In the genomic region with DNA sequence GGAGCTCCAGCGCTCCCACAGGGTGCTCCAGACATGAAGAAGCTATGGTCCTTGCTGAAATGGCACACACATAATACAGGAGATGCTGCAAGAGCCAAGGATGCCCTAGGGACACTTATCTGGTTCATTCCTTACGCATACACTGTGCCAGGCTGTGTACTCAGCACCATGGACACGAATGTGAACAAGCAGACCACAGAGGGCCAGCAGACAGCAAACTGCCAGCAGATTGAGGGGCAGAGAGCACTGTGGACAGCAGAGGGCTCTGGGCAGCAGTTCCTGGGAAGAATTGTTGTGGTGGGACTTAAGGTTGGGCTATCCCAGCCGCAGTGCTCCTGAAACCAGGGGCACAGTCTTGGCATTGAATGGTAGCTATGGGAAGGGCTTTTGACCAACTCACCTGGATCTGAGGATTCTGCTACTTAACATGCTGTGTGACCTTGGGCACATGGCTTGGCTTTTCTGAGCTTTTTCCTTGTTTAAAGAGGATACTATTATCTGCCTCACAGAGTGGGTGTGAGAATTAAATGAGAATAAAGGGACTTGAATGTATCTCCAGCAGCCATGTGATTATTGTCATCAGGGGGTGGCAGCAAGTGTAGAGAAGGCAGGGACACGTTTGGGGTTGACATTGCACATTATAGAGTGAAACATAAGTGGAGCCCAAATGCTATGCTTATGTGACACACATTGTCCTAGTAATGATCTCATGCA, we compare ENCODE assay signal across 14 cellular contexts. TPM values are rescaled to one million over a fixed set of nuclear protein-coding genes. Genes with fewer than 3 reads are reported as not detected.
A peak's percentile ranks its signal among the peaks of the same experiment; 100 is the strongest.
DNase-seq lines count a peak whose midpoint lies in the region; ATAC-seq, FAIRE-seq and TF ChIP-seq lines count a peak whose summit lies in the region.
"Had no signal": no experiment of that assay in that cellular context is flagged by ENCODE, and none has a peak within 500 bp of the region (broad histone marks: within the 10 kb centered on the region; RNA-seq: fewer than 3 reads in every experiment).

No MANE protein-coding gene starts in this region.

- H3K4me3 ChIP-seq in A549, result no peak overlapping the region
- no peak overlapping the region for H3K4me3 ChIP-seq in LNCaP clone FGC (ENCODE audit: low read depth, low read length)
- H3K4me3 ChIP-seq in SK-N-MC, result no peak overlapping the region
- H3K4me3 ChIP-seq: esophagus squamous epithelium had no signal

- peak overlapping the region; percentile 35; the same call in 2 of the 3 replicates for H3K4me2 ChIP-seq in A549

- TF ChIP-seq CTCF in A549 (IDR thresholded peaks at IDR 0.05) (no peak), LNCaP clone FGC (IDR thresholded peaks at IDR 0.05; ENCODE audit: control insufficient read depth, extremely low read depth, insufficient read depth) (no peak)

- peaks cover 4 to 10% of the 10 kb centered on the region in 2 donors for H3K9me3 Mint-ChIP-seq in activated naive CD4-positive, alpha-beta T cell treated with anti-CD3 and anti-CD28 coated beads, Interleukin-2, amount 50 U/mL, for 72 hours
- H3K9me3 Mint-ChIP-seq: activated naive CD4-positive, alpha-beta T cell treated with anti-CD3 and anti-CD28 coated beads, Interleukin-2, amount 50 U/mL, for 24 hours had no signal

- TF ChIP-seq RAD21 in A549 (conservative IDR thresholded peaks at IDR 0.05 in 1 of 2, IDR thresholded peaks at IDR 0.05 in 1 of 2), result no peak

- CTCF ChIA-PET in A549 (lab: Yijun Ruan, JAX), result interaction anchor here (0.9 to 2.4 kb wide), 5 partner anchors 15 to 231 kb away, joined by 3 to 7 read pairs (median 5); no protein-coding TSS in a partner anchor

- no peak for TF ChIP-seq EP300 in A549 (IDR thresholded peaks at IDR 0.05)

- H3K9ac ChIP-seq in SK-N-MC (ENCODE audit: insufficient read length), result no peak overlapping the region

- FAIRE-seq in A549 (lab: Jason Lieb, UNC), result no peak
- FAIRE-seq: colon, TTC549, urothelium cell line had no signal

- POLR2A ChIA-PET in A549 (lab: Yijun Ruan, JAX), result interaction anchor here (0.5 kb wide), 1 partner anchor 59 kb away, joined by 3 read pairs; no protein-coding TSS in a partner anchor

- ATAC-seq in A549 (peak in 1 of 2 experiments; percentile 36; a peak in 2 of 6 replicates), left ventricle myocardium superior (peak; percentile 81)
- no peak for ATAC-seq in activated naive CD4-positive, alpha-beta T cell treated with anti-CD3 and anti-CD28 coated beads, Interleukin-2, amount 50 U/mL, for 72 hours

- 45% methylated on average over 5 of the region's 5 CpGs for WGBS in A549 (ENCODE audit: missing lambda C conversion rate)

- intact Hi-C loops in left ventricle myocardium superior (cut with micrococcal nuclease), result loop anchor here (10.0 kb wide), 1 partner anchor 65 kb away; no protein-coding TSS in a partner anchor

- H3K9me3 ChIP-seq in A549 (no peaks in the 10 kb centered on the region), SK-N-MC (ENCODE audit: low read depth, low read length) (no peaks in the 10 kb centered on the region)
- H3K9me3 ChIP-seq: esophagus squamous epithelium had no signal

- H3K27ac Mint-ChIP-seq in activated naive CD4-positive, alpha-beta T cell treated with anti-CD3 and anti-CD28 coated beads, Interleukin-2, amount 50 U/mL, for 72 hours, result no peak overlapping the region
- H3K27ac Mint-ChIP-seq: activated naive CD4-positive, alpha-beta T cell treated with anti-CD3 and anti-CD28 coated beads, Interleukin-2, amount 50 U/mL, for 24 hours had no signal

- H3K36me3 Mint-ChIP-seq in activated naive CD4-positive, alpha-beta T cell treated with anti-CD3 and anti-CD28 coated beads, Interleukin-2, amount 50 U/mL, for 72 hours, result peaks cover 15 to 16% of the 10 kb centered on the region in 2 donors

- TF ChIP-seq POLR2A in A549 (IDR thresholded peaks at IDR 0.05; ENCODE audit: low read length), result no peak

- no peak for DNase-seq in A549 (ENCODE audit: low read depth in 1 of 2, low spot score in 1 of 2)
- peak; percentile 18 for DNase-seq in LNCaP clone FGC (ENCODE audit: low read depth)
- no peak for DNase-seq in SK-N-MC (ENCODE audit: low read depth, low spot score)
- no peak for DNase-seq in left ventricle myocardium superior
- DNase-seq in epidermal melanocyte (ENCODE audit: insufficient read length, low spot score), result no peak
- DNase-seq in activated naive CD4-positive, alpha-beta T cell treated with anti-CD3 and anti-CD28 coated beads, Interleukin-2, amount 50 U/mL, for 72 hours (ENCODE audit: low spot score in 2 of 2), result no peak
- no peak for DNase-seq in NCI-H2196 treated with DMSO at 0.1 percent for 48 hours (lab: John Stamatoyannopoulos, UW; ENCODE audit: unreplicated experiment)
- DNase-seq in H4 (ENCODE audit: low spot score), result no peak
- DNase-seq: esophagus squamous epithelium, NCI-H2171 treated with DMSO at 0.1 percent for 48 hours had no signal

- no peaks in the 10 kb centered on the region for H3K36me3 ChIP-seq in SK-N-MC (ENCODE audit: insufficient read depth, low read length)

- H3K27ac ChIP-seq in A549 (peak overlapping the region in 1 of 2 experiments; percentile 24; a peak in 1 of 6 replicates), SK-N-MC (peak overlapping the region; percentile 7; the same call in 1 of the 2 replicates)
- H3K27ac ChIP-seq: esophagus squamous epithelium had no signal

- H3K4me1 ChIP-seq in A549, result peaks cover 23% of the 10 kb centered on the region; the same call in 2 of the 3 replicates

TF ChIP-seq in A549, 52 proteins besides CTCF, POLR2A, EP300 and RAD21 (continues in another document):
- no peak for TF ChIP-seq PHF8 (IDR thresholded peaks at IDR 0.05; ENCODE audit: borderline replicate concordance, low read depth)
- no peak for TF ChIP-seq BHLHE40 (IDR thresholded peaks at IDR 0.05; ENCODE audit: low read depth, low read length)
- TF ChIP-seq HOXB5 (CRISPR knock-in tag; IDR thresholded peaks at IDR 0.05), result no peak
- TF ChIP-seq, protein P1, sequence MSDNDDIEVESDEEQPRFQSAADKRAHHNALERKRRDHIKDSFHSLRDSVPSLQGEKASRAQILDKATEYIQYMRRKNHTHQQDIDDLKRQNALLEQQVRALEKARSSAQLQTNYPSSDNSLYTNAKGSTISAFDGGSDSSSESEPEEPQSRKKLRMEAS (IDR thresholded peaks at IDR 0.05), result no peak
- TF ChIP-seq JUN (IDR thresholded peaks at IDR 0.05), result no peak
- no peak for TF ChIP-seq ZSCAN20 (CRISPR knock-in tag; IDR thresholded peaks at IDR 0.05)
- no peak for TF ChIP-seq NR3C1 (IDR thresholded peaks at IDR 0.05)
- TF ChIP-seq, protein P2, sequence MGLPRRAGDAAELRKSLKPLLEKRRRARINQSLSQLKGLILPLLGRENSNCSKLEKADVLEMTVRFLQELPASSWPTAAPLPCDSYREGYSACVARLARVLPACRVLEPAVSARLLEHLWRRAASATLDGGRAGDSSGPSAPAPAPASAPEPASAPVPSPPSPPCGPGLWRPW (IDR thresholded peaks at IDR 0.05), result no peak
- TF ChIP-seq CEBPB (IDR thresholded peaks at IDR 0.05), result no peak
- no peak for TF ChIP-seq GATA3 (IDR thresholded peaks at IDR 0.05; ENCODE audit: borderline replicate concordance)
- TF ChIP-seq, protein P3, sequence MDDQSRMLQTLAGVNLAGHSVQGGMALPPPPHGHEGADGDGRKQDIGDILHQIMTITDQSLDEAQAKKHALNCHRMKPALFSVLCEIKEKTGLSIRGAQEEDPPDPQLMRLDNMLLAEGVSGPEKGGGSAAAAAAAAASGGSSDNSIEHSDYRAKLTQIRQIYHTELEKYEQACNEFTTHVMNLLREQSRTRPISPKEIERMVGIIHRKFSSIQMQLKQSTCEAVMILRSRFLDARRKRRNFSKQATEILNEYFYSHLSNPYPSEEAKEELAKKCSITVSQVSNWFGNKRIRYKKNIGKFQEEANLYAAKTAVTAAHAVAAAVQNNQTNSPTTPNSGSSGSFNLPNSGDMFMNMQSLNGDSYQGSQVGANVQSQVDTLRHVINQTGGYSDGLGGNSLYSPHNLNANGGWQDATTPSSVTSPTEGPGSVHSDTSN (IDR thresholded peaks at IDR 0.05), result no peak
- no peak for TF ChIP-seq NPAS2 (CRISPR knock-in tag; IDR thresholded peaks at IDR 0.05; ENCODE audit: borderline replicate concordance)
- TF ChIP-seq CBX2 (IDR thresholded peaks at IDR 0.05; ENCODE audit: borderline replicate concordance, low read depth), result no peak
- TF ChIP-seq FOSL2 (IDR thresholded peaks at IDR 0.05), result no peak
- no peak for TF ChIP-seq FOSL2 (CRISPR knock-in tag; IDR thresholded peaks at IDR 0.05)
- TF ChIP-seq, protein P4, sequence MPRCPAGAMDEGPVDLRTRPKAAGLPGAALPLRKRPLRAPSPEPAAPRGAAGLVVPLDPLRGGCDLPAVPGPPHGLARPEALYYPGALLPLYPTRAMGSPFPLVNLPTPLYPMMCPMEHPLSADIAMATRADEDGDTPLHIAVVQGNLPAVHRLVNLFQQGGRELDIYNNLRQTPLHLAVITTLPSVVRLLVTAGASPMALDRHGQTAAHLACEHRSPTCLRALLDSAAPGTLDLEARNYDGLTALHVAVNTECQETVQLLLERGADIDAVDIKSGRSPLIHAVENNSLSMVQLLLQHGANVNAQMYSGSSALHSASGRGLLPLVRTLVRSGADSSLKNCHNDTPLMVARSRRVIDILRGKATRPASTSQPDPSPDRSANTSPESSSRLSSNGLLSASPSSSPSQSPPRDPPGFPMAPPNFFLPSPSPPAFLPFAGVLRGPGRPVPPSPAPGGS (IDR thresholded peaks at IDR 0.05), result no peak
- TF ChIP-seq, protein P5, sequence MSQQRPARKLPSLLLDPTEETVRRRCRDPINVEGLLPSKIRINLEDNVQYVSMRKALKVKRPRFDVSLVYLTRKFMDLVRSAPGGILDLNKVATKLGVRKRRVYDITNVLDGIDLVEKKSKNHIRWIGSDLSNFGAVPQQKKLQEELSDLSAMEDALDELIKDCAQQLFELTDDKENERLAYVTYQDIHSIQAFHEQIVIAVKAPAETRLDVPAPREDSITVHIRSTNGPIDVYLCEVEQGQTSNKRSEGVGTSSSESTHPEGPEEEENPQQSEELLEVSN (IDR thresholded peaks at IDR 0.05; ENCODE audit: borderline replicate concordance, low read depth), result no peak

RNA-seq across cellular contexts. Expression of a gene that starts 30.0 kb away (rescaled TPM):
- polyA plus RNA-seq in A549 (2011; rRNA removed) (1.0 and 1.1 TPM in 2 replicates), A549 (2017; fragmentation: RNase III; extraction: RNeasy Plus Mini Kit Qiagen cat#74134 plus additional on column Dnase treatment) (1.5 to 1.7 TPM (median 1.7 TPM) in 3 replicates)
- polyA plus RNA-seq in A549 (2012; cell fraction: cytosol; rRNA removed), result 1.3 and 1.6 TPM in 2 replicates
- polyA plus RNA-seq in A549 (2012; cell fraction: nucleus; rRNA removed), result 3.8 and 4.1 TPM in 2 replicates
- 2.4 and 4.5 TPM in 2 replicates for polyA minus RNA-seq in A549 (2011; rRNA and poly(A)+ RNA removed)
- 35.1 TPM for total RNA-seq in left ventricle myocardium superior
- 1 to 10 TPM; 4.8 to 5.1 TPM for total RNA-seq in activated naive CD4-positive, alpha-beta T cell treated with anti-CD3 and anti-CD28 coated beads, Interleukin-2, amount 50 U/mL, for 72 hours
- total RNA-seq in H4 (2014; rRNA removed; shearing (Covaris generic)), result 0.62 and 0.77 TPM in 2 replicates
